Comparison of ENCODE assay signal across 13 cellular contexts in the genomic region with DNA sequence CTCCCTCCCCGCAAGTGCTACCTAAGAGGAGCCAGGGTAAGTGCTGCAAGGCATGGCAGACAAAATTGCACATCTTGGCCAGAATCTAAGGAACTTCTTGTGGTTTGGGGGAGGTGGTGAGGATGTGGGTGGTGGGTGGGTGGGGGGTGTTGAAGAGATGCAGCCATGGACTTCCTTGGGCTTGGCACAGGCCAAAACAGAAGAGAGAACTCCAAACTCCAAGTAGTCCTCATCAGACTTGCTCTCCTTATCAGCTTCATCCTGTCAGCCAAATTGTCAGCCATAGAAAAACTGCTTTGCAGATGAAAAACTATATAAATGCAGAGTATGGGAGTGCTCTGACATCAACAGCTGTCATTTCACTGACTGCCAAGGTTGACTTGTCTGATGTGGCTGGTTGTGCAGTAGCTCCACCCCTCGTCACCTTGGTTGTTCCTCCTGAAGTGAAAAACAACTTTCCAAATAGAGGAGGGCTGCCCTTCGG. TPM values are rescaled to one million over a fixed set of nuclear protein-coding genes. Genes with fewer than 3 reads are reported as not detected.
DNase-seq lines count a peak whose midpoint lies in the region; ATAC-seq, FAIRE-seq and TF ChIP-seq lines count a peak whose summit lies in the region.
"Had no signal": no experiment of that assay in that cellular context is flagged by ENCODE, and none has a peak within 500 bp of the region (broad histone marks: within the 10 kb centered on the region; RNA-seq: fewer than 3 reads in every experiment).

No MANE protein-coding gene starts in this region.

- H3K9me3 Mint-ChIP-seq in activated B cell treated with CpG ODN at 0.5 μM for 24 hours (no peaks in the 10 kb centered on the region), CD14-positive monocyte (no peaks in the 10 kb centered on the region)
- no peaks in the 10 kb centered on the region for H3K9me3 Mint-ChIP-seq in activated naive CD8-positive, alpha-beta T cell treated with anti-CD3 and anti-CD28 coated beads for 36 hours
- H3K9me3 Mint-ChIP-seq: HFFc6 had no signal

- H3K36me3 Mint-ChIP-seq in activated B cell treated with CpG ODN at 0.5 μM for 24 hours (ENCODE audit: low read depth) (peaks cover 36% of the 10 kb centered on the region), CD14-positive monocyte (peaks cover 37 to 48% of the 10 kb centered on the region in 2 donors)
- peaks cover 3% of the 10 kb centered on the region for H3K36me3 Mint-ChIP-seq in activated naive CD8-positive, alpha-beta T cell treated with anti-CD3 and anti-CD28 coated beads for 36 hours

- H3K4me3 ChIP-seq in HL-60 (replicated peaks; ENCODE audit: insufficient read depth, low read length) = no peak overlapping the region
- H3K4me3 ChIP-seq in small intestine (ENCODE audit: low read depth in 1 of 2, low read length in 2 of 2) = no peak overlapping the region
- H3K4me3 ChIP-seq in trophoblast cell (ENCODE audit: low read depth, low read length) = no peak overlapping the region
- H3K4me3 ChIP-seq: lung, vagina had no signal

- 62 to 87% (median 78%) methylated on average over 3 of the region's 3 CpGs for WGBS in small intestine, 3 donors
- no CpG with 5 or more reads among the region's 3 CpGs for WGBS in trophoblast cell (ENCODE audit: extremely low coverage, insufficient coverage, insufficient read length)

- H3K4me1 ChIP-seq in small intestine (ENCODE audit: control insufficient read depth in 2 of 2, insufficient read depth in 1 of 2, low read depth in 1 of 2, low read length in 1 of 2) = peaks cover 0 to 8% of the 10 kb centered on the region in 2 donors
- peaks cover 15 to 24% of the 10 kb centered on the region in 2 experiments for H3K4me1 ChIP-seq in trophoblast cell (ENCODE audit: control insufficient read depth in 1 of 2, insufficient read depth in 2 of 2, low read length in 2 of 2)

- DNase-seq in HL-60 (ENCODE audit: low read depth in 1 of 2, low spot score in 1 of 2) (peak in 1 of 2 experiments; percentile 16), activated B cell treated with CpG ODN at 0.5 μM for 24 hours (no peak), small intestine (peak; percentile 22), trophoblast cell (no peak), CD14-positive monocyte (ENCODE audit: low spot score) (no peak), cerebellar nuclear complex (lab: John Stamatoyannopoulos, UW) (no peak), NCI-H524 (lab: John Stamatoyannopoulos, UW) (no peak)
- peak; percentile 30 for DNase-seq in activated naive CD8-positive, alpha-beta T cell treated with anti-CD3 and anti-CD28 coated beads for 36 hours
- DNase-seq: anterior cingulate cortex, HFFc6 had no signal

- no peak overlapping the region for H4K12ac ChIP-seq in trophoblast cell (ENCODE audit: low read depth, low read length)

- no peak overlapping the region for H4K8ac ChIP-seq in trophoblast cell (ENCODE audit: low read depth, low read length)

- no peak for FAIRE-seq in small intestine (lab: Jason Lieb, UNC)

- no peak overlapping the region for H3K14ac ChIP-seq in trophoblast cell (ENCODE audit: low read length)

- no peak overlapping the region for H2BK5ac ChIP-seq in trophoblast cell (ENCODE audit: low read depth, low read length, poor library complexity)

- no peak overlapping the region for H2BK12ac ChIP-seq in trophoblast cell (ENCODE audit: low read length)

- no peak overlapping the region for H3K4me2 ChIP-seq in trophoblast cell (ENCODE audit: low read length)

- intact Hi-C loops in activated B cell treated with CpG ODN at 0.5 μM for 24 hours (cut with micrococcal nuclease) = no loop called here
- intact Hi-C loops in CD14-positive monocyte (cut with micrococcal nuclease) = no loop called here

- no peak overlapping the region for H3K9ac ChIP-seq in trophoblast cell (ENCODE audit: low read length)

- peak overlapping the region; percentile 58 for H3K27ac ChIP-seq in HL-60 (replicated peaks)
- peak overlapping the region in 1 of 2 donors; percentile 21 for H3K27ac ChIP-seq in small intestine (ENCODE audit: low read depth in 1 of 2, low read length in 1 of 2)
- no peak overlapping the region for H3K27ac ChIP-seq in trophoblast cell (ENCODE audit: low read depth, low read length)

- H3K4me1 Mint-ChIP-seq in activated B cell treated with CpG ODN at 0.5 μM for 24 hours (peaks cover 29% of the 10 kb centered on the region), CD14-positive monocyte (peaks cover 20% of the 10 kb centered on the region)
- H3K4me1 Mint-ChIP-seq in activated naive CD8-positive, alpha-beta T cell treated with anti-CD3 and anti-CD28 coated beads for 36 hours = peaks cover 80% of the 10 kb centered on the region

- H3K27me3 ChIP-seq in HL-60 (ENCODE audit: insufficient read depth, poor library complexity, severe bottlenecking) (no peaks in the 10 kb centered on the region), small intestine (ENCODE audit: control insufficient read depth in 2 of 2, insufficient read depth in 2 of 2, low read length in 2 of 2) (no peaks in the 10 kb centered on the region), trophoblast cell (ENCODE audit: insufficient read depth, low read length) (no peaks in the 10 kb centered on the region)
- H3K27me3 ChIP-seq: vagina had no signal

- H3K9me3 ChIP-seq in small intestine (ENCODE audit: control insufficient read depth, low read depth) (no peaks in the 10 kb centered on the region), trophoblast cell (ENCODE audit: insufficient read depth, low read depth, low read length) (peaks cover 3% of the 10 kb centered on the region)
- H3K9me3 ChIP-seq: vagina had no signal

- no peak overlapping the region for H2BK120ac ChIP-seq in trophoblast cell (ENCODE audit: insufficient read depth, low read length, poor library complexity)

- no peak overlapping the region for H3K4ac ChIP-seq in trophoblast cell (ENCODE audit: low read depth, low read length)

- peaks cover 2% of the 10 kb centered on the region for H3K79me1 ChIP-seq in trophoblast cell (ENCODE audit: low read length)

- H2AFZ ChIP-seq in trophoblast cell (ENCODE audit: insufficient read depth, low read length, poor library complexity) = no peak overlapping the region

- H4K91ac ChIP-seq in trophoblast cell (ENCODE audit: low read depth, low read length) = no peak overlapping the region

- no peaks in the 10 kb centered on the region for H3K36me3 ChIP-seq in small intestine (ENCODE audit: control insufficient read depth in 2 of 2, insufficient read depth in 2 of 2, low read length in 2 of 2)
- H3K36me3 ChIP-seq in trophoblast cell (ENCODE audit: control insufficient read depth in 1 of 2, insufficient read depth in 2 of 2, low read length in 2 of 2) = peaks cover 0 to 1% of the 10 kb centered on the region in 2 experiments
- H3K36me3 ChIP-seq: vagina had no signal

- H3K4me3 Mint-ChIP-seq in activated B cell treated with CpG ODN at 0.5 μM for 24 hours = no peak overlapping the region
- H3K4me3 Mint-ChIP-seq in activated naive CD8-positive, alpha-beta T cell treated with anti-CD3 and anti-CD28 coated beads for 36 hours = peak overlapping the region; percentile 42
- H3K4me3 Mint-ChIP-seq in CD14-positive monocyte = no peak overlapping the region

- no peak overlapping the region for H3K18ac ChIP-seq in trophoblast cell (ENCODE audit: low read length)

- no peaks in the 10 kb centered on the region for H3K79me2 ChIP-seq in trophoblast cell (ENCODE audit: control insufficient read depth, insufficient read depth, low read length, poor library complexity)

- H2AK5ac ChIP-seq in trophoblast cell (ENCODE audit: low read length) = no peak overlapping the region

- POLR2A ChIA-PET in activated B cell treated with CpG ODN at 0.5 μM for 24 hours (lab: Charles Lee) = interaction anchor here (1.4 kb wide), 1 partner anchor 8 kb away, joined by 5 read pairs; the partner anchor contains the start of gene CYB561D1

- ATAC-seq in activated B cell treated with CpG ODN at 0.5 μM for 24 hours (ENCODE audit: low read depth) = peak; percentile 62

- H3K27me3 Mint-ChIP-seq in activated B cell treated with CpG ODN at 0.5 μM for 24 hours = no peaks in the 10 kb centered on the region
- H3K27me3 Mint-ChIP-seq in activated naive CD8-positive, alpha-beta T cell treated with anti-CD3 and anti-CD28 coated beads for 36 hours = no peaks in the 10 kb centered on the region
- peaks cover 0 to 5% (median 2%) of the 10 kb centered on the region in 3 donors for H3K27me3 Mint-ChIP-seq in CD14-positive monocyte (ENCODE audit: low read depth in 3 of 3)

- H3K23ac ChIP-seq in trophoblast cell (ENCODE audit: low read length) = no peak overlapping the region

- H3K27ac Mint-ChIP-seq in activated B cell treated with CpG ODN at 0.5 μM for 24 hours (no peak overlapping the region), CD14-positive monocyte (no peak overlapping the region)
- peak overlapping the region; percentile 50 for H3K27ac Mint-ChIP-seq in activated naive CD8-positive, alpha-beta T cell treated with anti-CD3 and anti-CD28 coated beads for 36 hours
- H3K27ac Mint-ChIP-seq: HFFc6 had no signal

- CTCF ChIA-PET in activated B cell treated with CpG ODN at 0.5 μM for 24 hours (lab: Charles Lee) = interaction anchor here (1.5 to 23.7 kb wide), 2 partner anchors 12 to 29 kb away, joined by 4 to 375 read pairs; no protein-coding TSS in a partner anchor

- TF ChIP-seq CTCF in HL-60 (IDR thresholded peaks at IDR 0.05; ENCODE audit: insufficient read depth, low read length) (no peak), activated B cell treated with CpG ODN at 0.5 μM for 24 hours (IDR thresholded peaks at IDR 0.05) (no peak), CD14-positive monocyte (IDR thresholded peaks at IDR 0.05) (no peak)

RNA-seq across cellular contexts. Expression of gene AMIGO1, which starts 7.1 kb away (rescaled TPM):
- total RNA-seq in activated B cell treated with CpG ODN at 0.5 μM for 24 hours = 0.42 and 0.53 TPM in 2 replicates
- 1 to 10 TPM; 2.1 to 2.5 TPM for total RNA-seq in activated naive CD8-positive, alpha-beta T cell treated with anti-CD3 and anti-CD28 coated beads for 36 hours
- polyA plus RNA-seq in small intestine (1 to 10 TPM; 1.6 to 2.9 (median 2.8) TPM), CD14-positive monocyte (under 1 TPM; 0.07 to 0.26 TPM)
- 0.08 and 0.12 TPM in 2 replicates for polyA plus RNA-seq in trophoblast cell (2013)

RNA-seq across cellular contexts. Expression of gene CYB561D1, which starts 8.5 kb away (rescaled TPM):
- total RNA-seq in activated B cell treated with CpG ODN at 0.5 μM for 24 hours = 17.1 and 18.1 TPM in 2 replicates
- 1 to 10 TPM; 6.3 to 8.1 TPM for total RNA-seq in activated naive CD8-positive, alpha-beta T cell treated with anti-CD3 and anti-CD28 coated beads for 36 hours
- 1 to 10 TPM; 5.1 to 8.6 (median 6.5) TPM for polyA plus RNA-seq in small intestine
- 3.0 and 3.3 TPM in 2 replicates for polyA plus RNA-seq in trophoblast cell (2013)
- 1 to 10 TPM; 1.4 to 4.2 TPM for polyA plus RNA-seq in CD14-positive monocyte

RNA-seq across cellular contexts. Expression of gene ATXN7L2, which starts 18.7 kb away (rescaled TPM):
- total RNA-seq in activated B cell treated with CpG ODN at 0.5 μM for 24 hours = 7.5 and 9.0 TPM in 2 replicates
- total RNA-seq in activated naive CD8-positive, alpha-beta T cell treated with anti-CD3 and anti-CD28 coated beads for 36 hours = 10 to 100 TPM; 14.6 to 15.6 TPM
- polyA plus RNA-seq in small intestine = 1 to 10 TPM; 4.8 to 8.9 (median 7.0) TPM
- 4.0 and 4.2 TPM in 2 replicates for polyA plus RNA-seq in trophoblast cell (2013)
- polyA plus RNA-seq in CD14-positive monocyte = 1 to 10 TPM; 1.1 to 1.7 TPM

RNA-seq across cellular contexts. Expression of gene SYPL2, which starts 36.1 kb away (rescaled TPM):
- not detected in 2 replicates for total RNA-seq in activated B cell treated with CpG ODN at 0.5 μM for 24 hours
- total RNA-seq in activated naive CD8-positive, alpha-beta T cell treated with anti-CD3 and anti-CD28 coated beads for 36 hours = not detected
- polyA plus RNA-seq in small intestine = under 1 TPM in 1 of 3 donors, not detected in 2; 0.67 TPM
- polyA plus RNA-seq in trophoblast cell (2013) = 0.03 TPM in 2 replicates
- polyA plus RNA-seq in CD14-positive monocyte = under 1 TPM in 1 of 2 donors, not detected in 1; 0.12 TPM
- total RNA-seq: pulmonary artery endothelial cell had no signal

RNA-seq across cellular contexts. Expression of gene GPR61, which starts 37.3 kb away (rescaled TPM):
- 0.15 TPM in 1 of 2 replicates, not detected in the other for total RNA-seq in activated B cell treated with CpG ODN at 0.5 μM for 24 hours
- under 1 TPM in 1 of 2 experiments, not detected in 1; 0.16 TPM for total RNA-seq in activated naive CD8-positive, alpha-beta T cell treated with anti-CD3 and anti-CD28 coated beads for 36 hours
- polyA plus RNA-seq in small intestine (under 1 TPM in 1 of 3 donors, not detected in 2; 0.09 TPM), CD14-positive monocyte (under 1 TPM in 1 of 2 donors, not detected in 1; 0.28 TPM)
- not detected in 2 replicates for polyA plus RNA-seq in trophoblast cell (2013)
- total RNA-seq: lung, vagina had no signal
- polyA plus RNA-seq: lung had no signal

Comparison
In these comparisons a context has a peak if more than half of its experiments do, and no peak if none do; other contexts are left out.
1. DNase-seq: peak in activated naive CD8-positive, alpha-beta T cell treated with anti-CD3 and anti-CD28 coated beads for 36 hours (single experiment) and small intestine (single experiment); none in activated B cell treated with CpG ODN at 0.5 μM for 24 hours (single experiment), trophoblast cell (0 of 2), CD14-positive monocyte (single experiment), cerebellar nuclear complex (0 of 2) and NCI-H524 (0 of 2).